6 cellular contexts compared by ENCODE assay signal in the genomic region with DNA sequence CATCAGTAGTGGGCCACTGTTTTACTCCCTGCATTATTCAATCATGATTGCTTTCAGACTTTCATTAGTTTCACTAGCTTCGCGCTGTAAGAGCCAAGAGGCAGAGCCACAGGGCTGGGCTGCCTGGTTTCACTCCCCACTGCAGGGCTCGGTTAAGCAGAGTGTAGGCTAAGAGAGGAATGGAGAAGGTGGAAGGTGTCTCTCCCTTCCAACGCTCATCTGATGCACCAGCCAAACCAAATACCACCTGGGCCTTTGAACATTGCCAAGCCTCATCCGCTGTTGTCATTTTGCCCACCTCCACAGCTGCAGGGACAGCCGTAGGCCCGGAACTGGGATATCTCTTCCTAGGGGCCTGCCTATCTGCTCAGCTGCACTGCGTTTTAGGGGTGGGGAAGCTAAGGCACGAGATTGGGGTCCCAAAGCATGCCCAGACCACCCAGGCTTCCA. TPM values are rescaled to one million over a fixed set of nuclear protein-coding genes. Genes with fewer than 3 reads are reported as not detected.
DNase-seq lines count a peak whose midpoint lies in the region; ATAC-seq, FAIRE-seq and TF ChIP-seq lines count a peak whose summit lies in the region.

No MANE protein-coding gene starts in this region.

- ATAC-seq in HG03565 (IDR thresholded peaks at IDR 0.05; ENCODE audit: unreplicated experiment) (peak; percentile 3), pancreas (no peak)
- no peak for ATAC-seq in central memory CD8-positive, alpha-beta T cell (replicated peaks; ENCODE audit: extremely low read depth, poor library complexity, severe bottlenecking)

- no peaks in the 10 kb centered on the region for H3K27me3 Mint-ChIP-seq in central memory CD8-positive, alpha-beta T cell

- intact Hi-C loops in pancreas (cut with DNase I) = no loop called here

- POLR2A ChIA-PET in GM10248 (lab: Yijun Ruan, JAX) = interaction anchor here (0.5 to 1.3 kb wide), 2 partner anchors 60 to 1613 kb away, joined by 3 to 4 read pairs; no protein-coding TSS in a partner anchor

- no peaks in the 10 kb centered on the region for H3K9me3 ChIP-seq in pancreas

- CTCF ChIA-PET in GM10248 (lab: Yijun Ruan, JAX) = interaction anchor here (1.3 to 3.5 kb wide), 3 partner anchors 9 to 63 kb away, joined by 3 to 16 read pairs (median 7); no protein-coding TSS in a partner anchor

- no peak for DNase-seq in central memory CD8-positive, alpha-beta T cell (ENCODE audit: low spot score in 2 of 2)
- DNase-seq in pancreas (no peak), GM10248 (ENCODE audit: extremely low spot score) (no peak), KG1 (lab: John Stamatoyannopoulos, UW) (no peak)
- DNase-seq in activated CD4-positive, alpha-beta T cell treated with anti-CD3 and anti-CD28 coated beads for 4 hours = no peak

- H3K4me1 Mint-ChIP-seq in central memory CD8-positive, alpha-beta T cell = peaks cover 16% of the 10 kb centered on the region

- TF ChIP-seq CTCF in pancreas (IDR thresholded peaks at IDR 0.05) = no peak
- TF ChIP-seq CTCF in GM10248 (IDR thresholded peaks at IDR 0.05; ENCODE audit: control extremely low read depth, extremely low read depth, low read depth, missing control alignments) = no peak

- no peaks in the 10 kb centered on the region for H3K9me3 Mint-ChIP-seq in central memory CD8-positive, alpha-beta T cell

- H3K4me1 ChIP-seq in pancreas = peaks cover 16 to 33% (median 16%) of the 10 kb centered on the region in 3 donors

- no peak for FAIRE-seq in pancreas (lab: Jason Lieb, UNC)

- H3K4me3 ChIP-seq in pancreas = peak overlapping the region in 3 of 4 donors; percentile 60 to 94 (median 83)

- H3K36me3 Mint-ChIP-seq in central memory CD8-positive, alpha-beta T cell (ENCODE audit: insufficient read depth) = peaks cover 6% of the 10 kb centered on the region

- H3K27ac ChIP-seq in pancreas = peak overlapping the region; percentile 97 to 100 (median 99)

- no peaks in the 10 kb centered on the region for H3K36me3 ChIP-seq in pancreas

- H3K27ac Mint-ChIP-seq in central memory CD8-positive, alpha-beta T cell (ENCODE audit: low read depth) = peak overlapping the region; percentile 76

- H3K4me3 Mint-ChIP-seq in central memory CD8-positive, alpha-beta T cell = peak overlapping the region; percentile 81

- 50 to 55% methylated on average over 9 of the region's 9 CpGs for WGBS in pancreas, 2 donors

- no peaks in the 10 kb centered on the region for H3K27me3 ChIP-seq in pancreas

RNA-seq across cellular contexts. Expression of gene SMARCB1, which starts 0.5 kb away (rescaled TPM):
- 10 to 100 TPM; 25.2 to 36.8 (median 30.4) TPM for total RNA-seq in pancreas
- 10 to 100 TPM; 28.2 to 37.1 TPM for polyA plus RNA-seq in pancreas

RNA-seq across cellular contexts. Expression of gene MMP11, which starts 13.6 kb away (rescaled TPM):
- total RNA-seq in pancreas = 10 to 100 TPM in 1 of 6 donors, 1 to 10 TPM in 1, under 1 TPM in 4; 0.43 to 17.6 (median 0.60) TPM
- polyA plus RNA-seq in pancreas = 1 to 10 TPM in 1 of 2 donors, under 1 TPM in 1; 0.87 to 1.3 TPM

RNA-seq across cellular contexts. Expression of gene CHCHD10, which starts 18.5 kb away (rescaled TPM):
- 10 to 100 TPM; 30.6 to 75.5 (median 50.6) TPM for total RNA-seq in pancreas
- polyA plus RNA-seq in pancreas = 100 to 1,000 TPM in 1 of 2 donors, 10 to 100 TPM in 1; 81.2 to 134 TPM

RNA-seq across cellular contexts. Expression of gene C22orf15, which starts 23.5 kb away (rescaled TPM):
- not detected for total RNA-seq in pancreas
- polyA plus RNA-seq in pancreas = not detected

RNA-seq across cellular contexts. Expression of gene VPREB3, which starts 32.1 kb away (rescaled TPM):
- total RNA-seq in pancreas = under 1 TPM in 1 of 6 donors, not detected in 5; 0.78 TPM
- under 1 TPM in 1 of 2 donors, not detected in 1; 0.80 TPM for polyA plus RNA-seq in pancreas
